22 cellular contexts compared by ENCODE assay signal in the genomic region with DNA sequence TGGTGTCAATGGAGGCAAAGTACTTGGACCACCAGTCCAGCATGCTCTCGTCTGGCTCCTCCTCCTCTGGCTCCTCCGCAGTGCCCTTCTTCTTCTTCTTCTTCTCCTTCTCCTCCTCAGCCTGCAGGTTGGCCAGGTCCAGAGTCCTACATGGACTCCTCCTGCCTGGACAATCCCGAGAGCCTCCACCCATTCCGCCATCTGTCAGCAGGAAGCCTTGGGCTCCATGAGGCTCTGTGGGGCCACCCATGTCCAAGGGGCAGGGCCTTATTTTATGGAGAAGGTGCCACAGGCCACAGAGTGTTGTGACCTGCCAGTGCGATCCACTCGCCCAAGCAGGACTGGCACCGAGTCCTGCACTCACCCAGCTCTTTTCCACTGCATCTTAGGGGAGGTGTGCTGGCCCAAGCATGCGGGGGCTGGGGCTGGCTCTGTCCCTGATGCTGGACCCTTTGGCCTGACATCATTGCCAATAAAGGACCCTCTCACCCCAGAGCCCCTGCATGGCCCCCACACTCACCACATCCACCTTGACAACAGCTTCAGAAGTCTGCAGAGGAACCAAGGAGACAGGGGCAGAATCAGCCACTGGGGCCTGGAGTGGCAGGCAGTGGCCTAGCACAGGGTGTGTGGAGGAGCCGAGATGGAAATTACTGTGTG. TPM values are rescaled to one million over a fixed set of nuclear protein-coding genes. Genes with fewer than 3 reads are reported as not detected.
DNase-seq lines count a peak whose midpoint lies in the region; ATAC-seq and TF ChIP-seq lines count a peak whose summit lies in the region.
"Had no signal": no experiment of that assay in that cellular context is flagged by ENCODE, and none has a peak within 500 bp of the region (broad histone marks: within the 10 kb centered on the region; RNA-seq: fewer than 3 reads in every experiment).

No MANE protein-coding gene starts in this region.

- no peak overlapping the region for H2AFZ ChIP-seq in neuronal stem cell (ENCODE audit: low read length)

- ATAC-seq in activated naive CD8-positive, alpha-beta T cell treated with anti-CD3 and anti-CD28 coated beads, Interleukin-2, amount 10 ng/mL, durations not matched to agents 7 days and 5 days (ENCODE audit: low read depth), result no peak
- no peak for ATAC-seq in activated naive CD8-positive, alpha-beta T cell treated with anti-CD3 and anti-CD28 coated beads, Interleukin-2, amount 50 U/mL, for 24 hours
- ATAC-seq in Right ventricle myocardium superior (ENCODE audit: poor library complexity) (no peak), HG03439 (IDR thresholded peaks at IDR 0.05; ENCODE audit: unreplicated experiment) (no peak)

- H3K23ac ChIP-seq in neuronal stem cell (ENCODE audit: low read depth, low read length, poor library complexity), result no peak overlapping the region

- peaks cover 4% of the 10 kb centered on the region for H3K9me3 Mint-ChIP-seq in activated naive CD8-positive, alpha-beta T cell treated with anti-CD3 and anti-CD28 coated beads, Interleukin-2, amount 10 ng/mL, durations not matched to agents 7 days and 5 days
- peaks cover 11% of the 10 kb centered on the region for H3K9me3 Mint-ChIP-seq in activated naive CD8-positive, alpha-beta T cell treated with anti-CD3 and anti-CD28 coated beads, Interleukin-2, amount 50 U/mL, for 24 hours

- WGBS in neuronal stem cell (ENCODE audit: extremely low coverage in 2 of 2, insufficient read length in 2 of 2, insufficient replicate concordance in 1 of 2), 2 donors, result no CpG with 5 or more reads among the region's 9 CpGs
- 90 to 98% (median 93%) methylated on average over 6 to 9 of the region's 9 CpGs for WGBS in spleen, 5 donors

- H3K18ac ChIP-seq in neuronal stem cell (ENCODE audit: low read length), result no peak overlapping the region

- peak overlapping the region; percentile 40 for H3K27ac Mint-ChIP-seq in activated naive CD8-positive, alpha-beta T cell treated with anti-CD3 and anti-CD28 coated beads, Interleukin-2, amount 10 ng/mL, durations not matched to agents 7 days and 5 days
- no peak overlapping the region for H3K27ac Mint-ChIP-seq in activated naive CD8-positive, alpha-beta T cell treated with anti-CD3 and anti-CD28 coated beads, Interleukin-2, amount 50 U/mL, for 24 hours
- H3K27ac Mint-ChIP-seq: CD14-positive monocyte; CD4-positive, alpha-beta memory T cell had no signal

- no peak overlapping the region for H4K91ac ChIP-seq in neuronal stem cell (ENCODE audit: low read depth, low read length, poor library complexity)

- H2AK5ac ChIP-seq in neuronal stem cell (ENCODE audit: low read depth, low read length), result no peak overlapping the region

- H3K4me1 Mint-ChIP-seq in activated naive CD8-positive, alpha-beta T cell treated with anti-CD3 and anti-CD28 coated beads, Interleukin-2, amount 10 ng/mL, durations not matched to agents 7 days and 5 days, result peaks cover 6% of the 10 kb centered on the region
- no peaks in the 10 kb centered on the region for H3K4me1 Mint-ChIP-seq in activated naive CD8-positive, alpha-beta T cell treated with anti-CD3 and anti-CD28 coated beads, Interleukin-2, amount 50 U/mL, for 24 hours
- H3K4me1 Mint-ChIP-seq: CD14-positive monocyte; CD4-positive, CD25-positive, alpha-beta regulatory T cell; CD8-positive, alpha-beta memory T cell had no signal

- no peak for TF ChIP-seq POLR2A in spleen (IDR thresholded peaks at IDR 0.05)

- H3K36me3 ChIP-seq in neuronal stem cell (replicated peaks in 1 of 2; ENCODE audit: control insufficient read depth in 2 of 2, insufficient read depth in 2 of 2, low read length in 2 of 2) (peaks cover 0 to 5% of the 10 kb centered on the region in 2 donors), spleen (no peaks in the 10 kb centered on the region)
- H3K36me3 ChIP-seq: BE2C, BLaER1 had no signal

- no peak overlapping the region for H2BK120ac ChIP-seq in neuronal stem cell (ENCODE audit: low read depth, low read length)

- H3K4me2 ChIP-seq in neuronal stem cell (ENCODE audit: insufficient read depth, low read length, poor library complexity, severe bottlenecking), result no peak overlapping the region
- H3K4me2 ChIP-seq: BLaER1 had no signal

- no peak overlapping the region for H2BK12ac ChIP-seq in neuronal stem cell (ENCODE audit: low read length)

- H3K9me3 ChIP-seq in neuronal stem cell (replicated peaks in 1 of 2; ENCODE audit: control insufficient read depth in 2 of 2, insufficient read depth in 1 of 2, low read depth in 1 of 2, low read length in 2 of 2), result peaks cover 8 to 13% of the 10 kb centered on the region in 2 donors
- peaks cover 3 to 20% (median 15%) of the 10 kb centered on the region in 8 donors for H3K9me3 ChIP-seq in spleen
- H3K9me3 ChIP-seq: BE2C, BLaER1 had no signal

- H3K27me3 ChIP-seq in neuronal stem cell (ENCODE audit: control insufficient read depth in 3 of 3, insufficient read depth in 3 of 3, low read depth in 1 of 3, low read length in 3 of 3) (no peaks in the 10 kb centered on the region), spleen (replicated peaks in 1 of 7) (peaks cover 0 to 4% (median 0%) of the 10 kb centered on the region in 7 donors)
- H3K27me3 ChIP-seq: BE2C, BLaER1 had no signal

- no peak overlapping the region for H3K14ac ChIP-seq in neuronal stem cell (ENCODE audit: low read length)

- H3K4ac ChIP-seq in neuronal stem cell (ENCODE audit: low read length), result no peak overlapping the region

- no peak overlapping the region for H3K4me3 Mint-ChIP-seq in activated naive CD8-positive, alpha-beta T cell treated with anti-CD3 and anti-CD28 coated beads, Interleukin-2, amount 10 ng/mL, durations not matched to agents 7 days and 5 days
- H3K4me3 Mint-ChIP-seq in activated naive CD8-positive, alpha-beta T cell treated with anti-CD3 and anti-CD28 coated beads, Interleukin-2, amount 50 U/mL, for 24 hours, result no peak overlapping the region
- H3K4me3 Mint-ChIP-seq: CD14-positive monocyte; CD4-positive, CD25-positive, alpha-beta regulatory T cell; CD8-positive, alpha-beta memory T cell had no signal

- TF ChIP-seq CTCF in spleen (IDR thresholded peaks at IDR 0.05 in 8 of 11, conservative IDR thresholded peaks at IDR 0.05 in 3 of 11), result no peak

- H3K27me3 Mint-ChIP-seq in activated naive CD8-positive, alpha-beta T cell treated with anti-CD3 and anti-CD28 coated beads, Interleukin-2, amount 10 ng/mL, durations not matched to agents 7 days and 5 days, result no peaks in the 10 kb centered on the region
- H3K27me3 Mint-ChIP-seq in activated naive CD8-positive, alpha-beta T cell treated with anti-CD3 and anti-CD28 coated beads, Interleukin-2, amount 50 U/mL, for 24 hours, result no peaks in the 10 kb centered on the region
- H3K27me3 Mint-ChIP-seq: CD8-positive, alpha-beta memory T cell had no signal

- peak overlapping the region; percentile 32 for H2BK15ac ChIP-seq in neuronal stem cell (ENCODE audit: low read length)

- peaks cover 0 to 7% of the 10 kb centered on the region in 2 donors for H3K4me1 ChIP-seq in neuronal stem cell (ENCODE audit: control insufficient read depth in 2 of 2, insufficient read depth in 1 of 2, low read depth in 1 of 2, low read length in 2 of 2)
- H3K4me1 ChIP-seq in spleen, result no peaks in the 10 kb centered on the region
- H3K4me1 ChIP-seq: BE2C, BLaER1 had no signal

- POLR2A ChIA-PET in activated naive CD8-positive, alpha-beta T cell treated with anti-CD3 and anti-CD28 coated beads, Interleukin-2, amount 10 ng/mL, durations not matched to agents 7 days and 5 days (lab: Charles Lee), result no interaction called here

- H3K27ac ChIP-seq in neuronal stem cell (replicated peaks; ENCODE audit: low read length) (no peak overlapping the region), spleen (no peak overlapping the region)
- H3K27ac ChIP-seq: BLaER1 had no signal

- H3K79me1 ChIP-seq in neuronal stem cell (ENCODE audit: low read depth, low read length), result peaks cover 2% of the 10 kb centered on the region

- no peak for DNase-seq in activated naive CD8-positive, alpha-beta T cell treated with anti-CD3 and anti-CD28 coated beads, Interleukin-2, amount 10 ng/mL, durations not matched to agents 7 days and 5 days
- no peak for DNase-seq in activated naive CD8-positive, alpha-beta T cell treated with anti-CD3 and anti-CD28 coated beads, Interleukin-2, amount 50 U/mL, for 24 hours
- peak; percentile 23 for DNase-seq in Right ventricle myocardium superior
- no peak for DNase-seq in cardiac septum (ENCODE audit: low spot score)
- no peak for DNase-seq in neuronal stem cell (ENCODE audit: low spot score)
- DNase-seq in spleen, result peak; percentile 61
- DNase-seq in NCI-H187 (lab: John Stamatoyannopoulos, UW), result no peak
- DNase-seq: 8988T; ACHN; BE2C; CD4-positive, alpha-beta memory T cell; CD4-positive, CD25-positive, alpha-beta regulatory T cell; CD8-positive, alpha-beta memory T cell; COR-L47; DMS153; DMS79; GF-D8 had no signal

- intact Hi-C loops in Right ventricle myocardium superior (cut with DNase I) (no loop called here), cardiac septum (cut with DNase I) (no loop called here), spleen (cut with DNase I; ENCODE audit: low total_unique reads) (no loop called here)

- H3K9ac ChIP-seq in neuronal stem cell (ENCODE audit: low read depth, low read length, poor library complexity), result no peak overlapping the region
- H3K9ac ChIP-seq: BLaER1 had no signal

- H4K8ac ChIP-seq in neuronal stem cell (ENCODE audit: low read depth, low read length), result no peak overlapping the region

- H3K4me3 ChIP-seq in neuronal stem cell (ENCODE audit: low read length in 2 of 2) (no peak overlapping the region), spleen (no peak overlapping the region)
- H3K4me3 ChIP-seq: BLaER1 had no signal

- H3K36me3 Mint-ChIP-seq in activated naive CD8-positive, alpha-beta T cell treated with anti-CD3 and anti-CD28 coated beads, Interleukin-2, amount 10 ng/mL, durations not matched to agents 7 days and 5 days, result peaks cover 39% of the 10 kb centered on the region
- H3K36me3 Mint-ChIP-seq in activated naive CD8-positive, alpha-beta T cell treated with anti-CD3 and anti-CD28 coated beads, Interleukin-2, amount 50 U/mL, for 24 hours (ENCODE audit: low read depth), result no peaks in the 10 kb centered on the region
- H3K36me3 Mint-ChIP-seq: CD14-positive monocyte; CD4-positive, alpha-beta memory T cell; CD4-positive, CD25-positive, alpha-beta regulatory T cell had no signal

- no peak overlapping the region for H2BK5ac ChIP-seq in neuronal stem cell (ENCODE audit: low read length)

RNA-seq across cellular contexts. Expression of a gene that starts 7.2 kb away (rescaled TPM):
- total RNA-seq in activated naive CD8-positive, alpha-beta T cell treated with anti-CD3 and anti-CD28 coated beads, Interleukin-2, amount 10 ng/mL, durations not matched to agents 7 days and 5 days, result 10 to 100 TPM; 58.0 to 59.9 TPM
- total RNA-seq in Right ventricle myocardium superior (not detected), cardiac septum (not detected), spleen (1 to 10 TPM in 1 of 7 donors, under 1 TPM in 6; 0.19 to 1.6 (median 0.34) TPM)
- polyA plus RNA-seq in neuronal stem cell (2013, experiment 1 of 2), result 0.54 TPM
- 0.60 TPM for polyA plus RNA-seq in neuronal stem cell (2013, experiment 2 of 2)
- polyA plus RNA-seq in spleen, result under 1 TPM; 0.06 to 0.17 (median 0.16) TPM
- total RNA-seq: A673 had no signal
- polyA plus RNA-seq: AG04450, CD14-positive monocyte had no signal

Comparison
In these comparisons a context has a peak if more than half of its experiments do, and no peak if none do; other contexts are left out.
1. DNase-seq: peak in Right ventricle myocardium superior (single experiment) and spleen (single experiment); none in activated naive CD8-positive, alpha-beta T cell treated with anti-CD3 and anti-CD28 coated beads, Interleukin-2, amount 10 ng/mL, durations not matched to agents 7 days and 5 days (single experiment), activated naive CD8-positive, alpha-beta T cell treated with anti-CD3 and anti-CD28 coated beads, Interleukin-2, amount 50 U/mL, for 24 hours (single experiment), cardiac septum (single experiment), neuronal stem cell (single experiment) and NCI-H187 (0 of 2).
2. RNA of a gene that starts 7.2 kb away (total RNA-seq): 58.0 to 59.9 TPM in activated naive CD8-positive, alpha-beta T cell treated with anti-CD3 and anti-CD28 coated beads, Interleukin-2, amount 10 ng/mL, durations not matched to agents 7 days and 5 days; 0.19 to 1.6 TPM in spleen, not detected in cardiac septum (single experiment) and not detected in Right ventricle myocardium superior (single experiment); every median in the first group is over 10 times any median in the second.